Comparison of ENCODE assay signal across 9 cellular contexts in the genomic region with DNA sequence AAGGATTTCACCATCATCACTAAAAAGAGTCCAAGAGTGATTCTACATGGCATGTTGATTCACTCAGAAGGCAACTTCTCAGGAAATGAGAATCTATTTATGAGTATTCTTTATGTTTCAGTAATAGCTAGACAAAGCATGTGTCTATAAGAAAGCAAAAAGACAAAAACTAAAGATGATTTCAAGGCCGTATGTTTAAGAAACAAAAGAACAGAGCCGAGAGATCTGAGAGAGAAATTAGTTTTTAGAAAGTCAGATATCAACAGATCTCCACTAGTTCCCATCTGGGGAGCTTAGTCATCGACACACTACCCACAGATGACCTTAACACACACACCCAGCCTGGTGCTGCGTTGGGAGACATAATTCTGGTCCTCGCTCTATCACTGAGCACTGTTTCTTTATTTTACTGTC. TPM values are rescaled to one million over a fixed set of nuclear protein-coding genes. Genes with fewer than 3 reads are reported as not detected.
DNase-seq lines count a peak whose midpoint lies in the region; ATAC-seq and TF ChIP-seq lines count a peak whose summit lies in the region.
"Had no signal": no experiment of that assay in that cellular context is flagged by ENCODE, and none has a peak within 500 bp of the region (broad histone marks: within the 10 kb centered on the region; RNA-seq: fewer than 3 reads in every experiment).

No MANE protein-coding gene starts in this region.

- peak; percentile 83 to 87 for ATAC-seq in activated T-cell treated with anti-CD3 and anti-CD28 coated beads, Interleukin-2, amount 50 U/mL, for 72 hours (replicated peaks in 1 of 2)
- ATAC-seq in HG03378 (IDR thresholded peaks at IDR 0.05; ENCODE audit: unreplicated experiment) (peak; percentile 39), GM21390 (IDR thresholded peaks at IDR 0.05; ENCODE audit: unreplicated experiment) (no peak)
- ATAC-seq in stimulated activated effector memory CD8-positive, alpha-beta T cell treated with anti-CD3 and anti-CD28 coated beads, Interleukin-12 subunit alpha, Interleukin-12 subunit beta, amount 100 ng/mL, for 72 hours, result peak; percentile 93

- H3K4me3 ChIP-seq in adrenal gland, result no peak overlapping the region

- TF ChIP-seq CTCF in adrenal gland (IDR thresholded peaks at IDR 0.05) (no peak), GM13977 (IDR thresholded peaks at IDR 0.05; ENCODE audit: extremely low read depth, insufficient read depth, missing control alignments) (no peak)

- no peaks in the 10 kb centered on the region for H3K9me3 Mint-ChIP-seq in activated T-cell treated with anti-CD3 and anti-CD28 coated beads, Interleukin-2, amount 50 U/mL, for 72 hours
- no peaks in the 10 kb centered on the region for H3K9me3 Mint-ChIP-seq in stimulated activated effector memory CD8-positive, alpha-beta T cell treated with anti-CD3 and anti-CD28 coated beads, Interleukin-12 subunit alpha, Interleukin-12 subunit beta, amount 100 ng/mL, for 72 hours

- no peaks in the 10 kb centered on the region for H3K9me3 ChIP-seq in adrenal gland (replicated peaks in 1 of 3)

- in situ Hi-C loops in GM13977 (cut with MboI; ENCODE audit: low pct_unique_long_range_greater_than_20kb, low sequenced_read_pairs, unreplicated experiment), result no loop called here

- 31 to 41% (median 33%) methylated on average over 5 of the region's 5 CpGs for WGBS in adrenal gland, 4 donors

- no peaks in the 10 kb centered on the region for H3K27me3 ChIP-seq in adrenal gland

- DNase-seq in activated T-cell treated with anti-CD3 and anti-CD28 coated beads, Interleukin-2, amount 50 U/mL, for 72 hours, result peak; percentile 37 to 45
- DNase-seq in activated T-cell treated with anti-CD3 and anti-CD28 coated beads for 4 hours, result no peak
- DNase-seq in adrenal gland, result peak in 5 of 7 donors; percentile 46 to 57 (median 48)
- DNase-seq in stimulated activated effector memory CD8-positive, alpha-beta T cell treated with anti-CD3 and anti-CD28 coated beads, Interleukin-12 subunit alpha, Interleukin-12 subunit beta, amount 100 ng/mL, for 72 hours (ENCODE audit: low spot score in 2 of 2), result no peak
- no peak for DNase-seq in GM13977 (ENCODE audit: low spot score)
- DNase-seq in NCI-H1436 (lab: John Stamatoyannopoulos, UW), result no peak
- DNase-seq: C1 segment of cervical spinal cord had no signal

- intact Hi-C loops in adrenal gland (cut with DNase I), result no loop called here

- H3K36me3 Mint-ChIP-seq in activated T-cell treated with anti-CD3 and anti-CD28 coated beads, Interleukin-2, amount 50 U/mL, for 72 hours (ENCODE audit: insufficient read depth in 2 of 2), result peaks cover 3 to 5% of the 10 kb centered on the region in 2 donors
- no peaks in the 10 kb centered on the region for H3K36me3 Mint-ChIP-seq in stimulated activated effector memory CD8-positive, alpha-beta T cell treated with anti-CD3 and anti-CD28 coated beads, Interleukin-12 subunit alpha, Interleukin-12 subunit beta, amount 100 ng/mL, for 72 hours

- peaks cover 86% of the 10 kb centered on the region for H3K4me1 Mint-ChIP-seq in activated T-cell treated with anti-CD3 and anti-CD28 coated beads, Interleukin-2, amount 50 U/mL, for 72 hours (ENCODE audit: low read depth)
- H3K4me1 Mint-ChIP-seq in stimulated activated effector memory CD8-positive, alpha-beta T cell treated with anti-CD3 and anti-CD28 coated beads, Interleukin-12 subunit alpha, Interleukin-12 subunit beta, amount 100 ng/mL, for 72 hours, result peaks cover 66% of the 10 kb centered on the region

- H3K27me3 Mint-ChIP-seq in activated T-cell treated with anti-CD3 and anti-CD28 coated beads, Interleukin-2, amount 50 U/mL, for 72 hours (ENCODE audit: low read depth), result no peaks in the 10 kb centered on the region

- peaks cover 4 to 49% of the 10 kb centered on the region in 2 donors for H3K4me1 ChIP-seq in adrenal gland (replicated peaks in 1 of 2)

- peak overlapping the region in 1 of 5 donors; percentile 42 for H3K27ac ChIP-seq in adrenal gland

- H3K4me3 Mint-ChIP-seq in activated T-cell treated with anti-CD3 and anti-CD28 coated beads, Interleukin-2, amount 50 U/mL, for 72 hours, result peak overlapping the region; percentile 74 to 92
- peak overlapping the region; percentile 69 for H3K4me3 Mint-ChIP-seq in stimulated activated effector memory CD8-positive, alpha-beta T cell treated with anti-CD3 and anti-CD28 coated beads, Interleukin-12 subunit alpha, Interleukin-12 subunit beta, amount 100 ng/mL, for 72 hours

- no peak for TF ChIP-seq POLR2A in adrenal gland (IDR thresholded peaks at IDR 0.05)

- peak overlapping the region; percentile 99 for H3K27ac Mint-ChIP-seq in activated T-cell treated with anti-CD3 and anti-CD28 coated beads, Interleukin-2, amount 50 U/mL, for 72 hours
- peak overlapping the region; percentile 88 for H3K27ac Mint-ChIP-seq in stimulated activated effector memory CD8-positive, alpha-beta T cell treated with anti-CD3 and anti-CD28 coated beads, Interleukin-12 subunit alpha, Interleukin-12 subunit beta, amount 100 ng/mL, for 72 hours

- no peaks in the 10 kb centered on the region for H3K36me3 ChIP-seq in adrenal gland (replicated peaks in 1 of 2)

RNA-seq across cellular contexts. Expression of gene PIP4K2A, which starts 21.0 kb away (rescaled TPM):
- 100 to 1,000 TPM; 104 to 138 TPM for total RNA-seq in activated T-cell treated with anti-CD3 and anti-CD28 coated beads, Interleukin-2, amount 50 U/mL, for 72 hours
- total RNA-seq in adrenal gland, result 10 to 100 TPM; 23.8 to 70.6 (median 29.3) TPM
- 10 to 100 TPM; 12.3 to 38.9 (median 13.4) TPM for polyA plus RNA-seq in adrenal gland

Comparison
In these comparisons a context has a peak if more than half of its experiments do, and no peak if none do; other contexts are left out.
1. DNase-seq: peak in activated T-cell treated with anti-CD3 and anti-CD28 coated beads, Interleukin-2, amount 50 U/mL, for 72 hours (2 of 2) and adrenal gland (5 of 7); none in activated T-cell treated with anti-CD3 and anti-CD28 coated beads for 4 hours (single experiment), stimulated activated effector memory CD8-positive, alpha-beta T cell treated with anti-CD3 and anti-CD28 coated beads, Interleukin-12 subunit alpha, Interleukin-12 subunit beta, amount 100 ng/mL, for 72 hours (0 of 2), GM13977 (single experiment) and NCI-H1436 (single experiment).